ENCODE assay signal across 27 cellular contexts in the genomic region with DNA sequence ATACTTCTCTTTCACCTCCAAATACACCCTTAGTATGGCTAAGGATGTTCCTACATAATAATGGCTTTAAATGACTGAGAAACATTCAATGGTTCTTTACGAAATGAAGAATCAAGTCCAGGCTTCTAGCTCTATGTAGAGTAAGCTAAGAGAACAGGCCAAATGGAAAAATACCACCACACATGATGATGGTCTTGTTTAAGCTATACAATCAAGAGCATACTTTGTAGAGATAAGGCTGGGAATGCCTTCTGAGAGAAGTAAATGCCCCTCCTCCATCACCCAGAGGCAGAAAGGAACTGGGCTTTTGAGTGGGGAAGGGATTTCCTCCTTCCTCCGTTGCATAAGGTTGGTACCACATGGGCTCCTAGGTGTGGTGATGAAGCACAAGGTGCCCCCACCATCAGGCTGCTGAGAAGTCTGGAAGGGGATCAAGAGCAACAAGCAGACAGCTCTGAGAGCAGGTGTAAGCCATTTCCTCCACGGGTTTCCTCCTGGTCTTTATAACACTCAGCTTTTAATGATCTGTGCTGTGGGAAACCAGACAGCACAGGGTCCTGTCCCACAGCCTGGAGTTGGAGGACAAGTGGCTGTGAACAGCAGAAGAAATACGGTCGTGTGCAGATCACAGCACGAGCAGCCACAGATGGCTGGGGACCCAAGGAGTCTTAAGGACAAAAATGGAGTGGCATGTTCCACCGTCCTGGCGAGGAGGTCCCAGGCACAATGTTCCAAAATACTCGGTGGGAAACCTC.
"Had no signal": no experiment of that assay in that cellular context is flagged by ENCODE, and none has a peak within 500 bp of the region (broad histone marks: within the 10 kb centered on the region; RNA-seq: fewer than 3 reads in every experiment).

No MANE protein-coding gene starts in this region.

- H3K4me1 ChIP-seq: breast epithelium, gastroesophageal sphincter, pancreas, psoas muscle, right atrium auricular region, stomach, testis had no signal

- H3K27ac ChIP-seq: breast epithelium, coronary artery, gastroesophageal sphincter, pancreas, psoas muscle, right atrium auricular region, stomach, testis, WERI-Rb-1 had no signal

- H3K27me3 ChIP-seq: breast epithelium, pancreas, right atrium auricular region, stomach, testis had no signal

- H3K36me3 ChIP-seq: breast epithelium, gastroesophageal sphincter, pancreas, right atrium auricular region, stomach, WERI-Rb-1 had no signal

- ATAC-seq: activated CD4-positive, CD25-positive, alpha-beta regulatory T cell treated with anti-CD3 and anti-CD28 coated beads, Interleukin-2, amount 50 U/mL, for 24 hours; gastroesophageal sphincter; left colon; naive thymus-derived CD4-positive, alpha-beta T cell; pancreas; psoas muscle; stimulated activated naive B cell treated with anti-CD40 and anti-IgM and Interleukin-4, amounts not matched to agents 10 μg/mL and 1 μg/mL and 100 μg/mL, for 72 hours had no signal

- H3K4me3 ChIP-seq: breast epithelium, coronary artery, gastroesophageal sphincter, pancreas, psoas muscle, right atrium auricular region, stomach, testis had no signal

- DNase-seq: activated CD4-positive, alpha-beta T cell treated with anti-CD3 and anti-CD28 coated beads for 48 hours; activated CD4-positive, alpha-beta T cell treated with anti-CD3 and anti-CD28 coated beads, Interleukin-2, amount 50 U/mL, for 48 hours; activated CD8-positive, alpha-beta memory T cell treated with anti-CD3 and anti-CD28 coated beads, Interleukin-2, amount 50 U/mL, for 4 hours; activated gamma-delta T cell treated with Interleukin-2 at 50 U/mL for 16 hours; activated naive CD4-positive, alpha-beta T cell treated with anti-CD3 and anti-CD28 coated beads, Interleukin-2, amount 50 U/mL, for 16 hours; activated T-cell treated with anti-CD3 and anti-CD28 coated beads, Interleukin-2, amount 50 U/mL, for 24 hours; amniotic stem cell; hippocampal formation; left colon; mammary epithelial cell; midbrain; naive thymus-derived CD4-positive, alpha-beta T cell; nucleus accumbens; pancreas; stimulated activated CD4-positive, alpha-beta T cell treated with anti-CD3 and anti-CD28 coated beads, Interleukin-15, amount 100 ng/mL, for 24 hours; stimulated activated CD4-positive, alpha-beta T cell treated with anti-CD3 and anti-CD28 coated beads, Interleukin-2, amount 100 ng/mL, for 24 hours; stimulated activated naive B cell treated with anti-CD40 and anti-IgM and Interleukin-4, amounts not matched to agents 10 μg/mL and 1 μg/mL and 100 μg/mL, for 72 hours; stomach; T-helper 9 cell; testis; WERI-Rb-1 had no signal
